In genomic region chr5:42582723-42583122, GRCh38 we compare ENCODE assay signal across 10 cellular contexts.
DNase-seq lines count a peak whose midpoint lies in the region; ATAC-seq and TF ChIP-seq lines count a peak whose summit lies in the region.
"Had no signal": no experiment of that assay in that cellular context is flagged by ENCODE, and none has a peak within 500 bp of the region (broad histone marks: within the 10 kb centered on the region; RNA-seq: fewer than 3 reads in every experiment).

No MANE protein-coding gene starts in this region.

- no peaks in the 10 kb centered on the region for H3K36me3 ChIP-seq in Loucy (ENCODE audit: insufficient read depth, low read length)
- peaks cover 0 to 9% (median 3%) of the 10 kb centered on the region in 4 donors for H3K36me3 ChIP-seq in liver (ENCODE audit: control insufficient read depth in 4 of 4, insufficient read depth in 3 of 4, low read depth in 1 of 4, low read length in 3 of 4)
- no peaks in the 10 kb centered on the region for H3K36me3 ChIP-seq in psoas muscle (ENCODE audit: insufficient read depth in 1 of 2, low read depth in 1 of 2)
- H3K36me3 ChIP-seq in mesendoderm (ENCODE audit: control insufficient read depth, insufficient read depth, low read length), result no peaks in the 10 kb centered on the region

- no peak overlapping the region for H2AK5ac ChIP-seq in mesendoderm (ENCODE audit: low read length)

- H2BK120ac ChIP-seq in mesendoderm (ENCODE audit: low read depth, low read length), result no peak overlapping the region

- H3K4me3 ChIP-seq in Loucy (ENCODE audit: low read length, poor library complexity, severe bottlenecking), result no peak overlapping the region
- no peak overlapping the region for H3K4me3 ChIP-seq in liver (ENCODE audit: low read depth in 1 of 3, low read length in 3 of 3)
- no peak overlapping the region for H3K4me3 ChIP-seq in psoas muscle
- no peak overlapping the region for H3K4me3 ChIP-seq in mesendoderm (ENCODE audit: low read length)
- H3K4me3 ChIP-seq: SK-N-MC had no signal

- H3K9me2 ChIP-seq in Loucy (replicated peaks; ENCODE audit: low read depth, low read length), result no peaks in the 10 kb centered on the region

- no peak overlapping the region for H2BK15ac ChIP-seq in mesendoderm (replicated peaks; ENCODE audit: low read depth)

- no peak overlapping the region for H3K18ac ChIP-seq in mesendoderm (ENCODE audit: low read length)

- H3K4me1 ChIP-seq in Loucy (ENCODE audit: insufficient read depth, low read length, poor library complexity, severe bottlenecking), result no peaks in the 10 kb centered on the region
- peaks cover 7 to 85% (median 58%) of the 10 kb centered on the region in 4 donors for H3K4me1 ChIP-seq in liver (ENCODE audit: control insufficient read depth in 4 of 4, insufficient read depth in 4 of 4, low read length in 3 of 4)
- H3K4me1 ChIP-seq in psoas muscle, result peaks cover 60% of the 10 kb centered on the region
- no peaks in the 10 kb centered on the region for H3K4me1 ChIP-seq in mesendoderm (ENCODE audit: control insufficient read depth, low read depth, low read length)

- intact Hi-C loops in psoas muscle (cut with DNase I), result loop anchor here (1.0 to 5.0 kb wide), 3 partner anchors 65 to 159 kb away; partner anchors contain the start of gene GHR (in 1 of the 2)

- H3K79me1 ChIP-seq in mesendoderm (ENCODE audit: low read length), result no peaks in the 10 kb centered on the region

- H3K27me3 ChIP-seq in Loucy (ENCODE audit: insufficient read depth, low read length, poor library complexity, severe bottlenecking) (no peaks in the 10 kb centered on the region), liver (ENCODE audit: control insufficient read depth in 4 of 4, insufficient read depth in 4 of 4, low read length in 3 of 4) (no peaks in the 10 kb centered on the region), psoas muscle (ENCODE audit: insufficient read depth in 3 of 3, low read length in 2 of 3) (no peaks in the 10 kb centered on the region), mesendoderm (ENCODE audit: insufficient read depth, low read length, poor library complexity) (no peaks in the 10 kb centered on the region)

- 0 out of 2 replicates have a peak overlapping the region, but pooled peaks have one; percentile 37 for H2AFZ ChIP-seq in Loucy (ENCODE audit: low read length)

- no peak overlapping the region for H4K5ac ChIP-seq in mesendoderm (ENCODE audit: low read length)

- TF ChIP-seq CTCF in C4-2B (conservative IDR thresholded peaks at IDR 0.05) (no peak), Loucy (conservative IDR thresholded peaks at IDR 0.05; ENCODE audit: low read length) (no peak), liver (IDR thresholded peaks at IDR 0.05; ENCODE audit: low read depth, low read length, missing input control) (no peak), psoas muscle (IDR thresholded peaks at IDR 0.05) (no peak)

- H2BK5ac ChIP-seq in mesendoderm (ENCODE audit: low read length), result no peak overlapping the region

- no peaks in the 10 kb centered on the region for H4K20me1 ChIP-seq in Loucy (ENCODE audit: insufficient read depth, low read length, poor library complexity, severe bottlenecking)

- no peak overlapping the region for H3K23ac ChIP-seq in mesendoderm (ENCODE audit: low read length)

- H3K56ac ChIP-seq in mesendoderm (ENCODE audit: low read length), result no peak overlapping the region

- DNase-seq in psoas muscle, result peak in 1 of 2 donors; percentile 44
- no peak for DNase-seq in iPS-NIHi11 (ENCODE audit: low spot score)
- DNase-seq in DMS114 treated with DMSO at 0.1 percent for 48 hours (lab: John Stamatoyannopoulos, UW; ENCODE audit: unreplicated experiment), result no peak
- DNase-seq in superior temporal gyrus (ENCODE audit: extremely low spot score), result no peak
- no peak for DNase-seq in mesendoderm
- DNase-seq: NCI-H446 treated with DMSO at 0.1 percent for 48 hours had no signal

- no peak overlapping the region for H4K8ac ChIP-seq in mesendoderm (ENCODE audit: low read depth, low read length)

- 91% methylated on average over 13 of the region's 13 CpGs for WGBS in liver
- 95 to 96% (median 95%) methylated on average over 13 of the region's 13 CpGs for WGBS in psoas muscle, 3 donors
- WGBS in mesendoderm (ENCODE audit: extremely low coverage, insufficient coverage, low lambda C conversion rate), result no CpG with 5 or more reads among the region's 13 CpGs

- no peaks in the 10 kb centered on the region for H3K9me3 ChIP-seq in Loucy (ENCODE audit: insufficient read depth, low read depth, low read length)
- no peaks in the 10 kb centered on the region for H3K9me3 ChIP-seq in liver (ENCODE audit: control insufficient read depth in 4 of 4, low read length in 3 of 4)
- H3K9me3 ChIP-seq in psoas muscle, result no peaks in the 10 kb centered on the region

- no peak overlapping the region for H3K4ac ChIP-seq in mesendoderm (ENCODE audit: low read depth, low read length)

- TF ChIP-seq RAD21 in liver (IDR thresholded peaks at IDR 0.05), result no peak

- H3K27ac ChIP-seq in C4-2B (peak overlapping the region; percentile 8; the same call in 1 of the 2 replicates), liver (ENCODE audit: low read depth in 1 of 2, low read length in 2 of 2) (peak overlapping the region; percentile 68 to 69), psoas muscle (peak overlapping the region; percentile 74), mesendoderm (ENCODE audit: low read depth, low read length) (no peak overlapping the region)
- H3K27ac ChIP-seq: SK-N-MC had no signal

- H3F3A ChIP-seq in Loucy (ENCODE audit: low read depth), result no peaks in the 10 kb centered on the region

- no peak overlapping the region for H3K9ac ChIP-seq in Loucy (ENCODE audit: low read depth, low read length, poor library complexity, severe bottlenecking)
- no peak overlapping the region for H3K9ac ChIP-seq in liver (ENCODE audit: low read depth in 1 of 2, low read length in 2 of 2)
- no peak overlapping the region for H3K9ac ChIP-seq in mesendoderm (ENCODE audit: low read length)

- ATAC-seq in psoas muscle, result no peak

- H3K4me2 ChIP-seq in Loucy (ENCODE audit: low read depth, low read length, poor library complexity, severe bottlenecking) (no peak overlapping the region), mesendoderm (ENCODE audit: low read length) (no peak overlapping the region)

- H3K79me2 ChIP-seq in Loucy (ENCODE audit: insufficient read depth, low read length), result no peaks in the 10 kb centered on the region
- H3K79me2 ChIP-seq in mesendoderm (ENCODE audit: control insufficient read depth, insufficient read depth, low read length), result no peaks in the 10 kb centered on the region

TF ChIP-seq in liver, 16 proteins besides CTCF, POLR2A, EP300 and RAD21:
- TF ChIP-seq TAF1 (conservative IDR thresholded peaks at IDR 0.05) (no peak), HNF4A (conservative IDR thresholded peaks at IDR 0.05) (no peak), FOXA1 (IDR thresholded peaks at IDR 0.05) (no peak), MAX (IDR thresholded peaks at IDR 0.05) (no peak), ZBTB33 (IDR thresholded peaks at IDR 0.05) (no peak), NR2F2 (IDR thresholded peaks at IDR 0.05) (no peak), FOXA2 (IDR thresholded peaks at IDR 0.05) (no peak), SP1 (IDR thresholded peaks at IDR 0.05) (no peak), JUND (IDR thresholded peaks at IDR 0.05) (no peak), HNF4G (IDR thresholded peaks at IDR 0.05) (no peak), EGR1 (IDR thresholded peaks at IDR 0.05; ENCODE audit: low read depth in 2 of 2) (no peak), REST (IDR thresholded peaks at IDR 0.05) (no peak), GABPA (IDR thresholded peaks at IDR 0.05 in 1 of 2, conservative IDR thresholded peaks at IDR 0.05 in 1 of 2) (no peak), YY1 (IDR thresholded peaks at IDR 0.05) (no peak), RXRA (IDR thresholded peaks at IDR 0.05) (no peak)
TF ChIP-seq in liver: peak in this region for 0.
